Comparison of ENCODE assay signal across 8 cellular contexts in the genomic region with DNA sequence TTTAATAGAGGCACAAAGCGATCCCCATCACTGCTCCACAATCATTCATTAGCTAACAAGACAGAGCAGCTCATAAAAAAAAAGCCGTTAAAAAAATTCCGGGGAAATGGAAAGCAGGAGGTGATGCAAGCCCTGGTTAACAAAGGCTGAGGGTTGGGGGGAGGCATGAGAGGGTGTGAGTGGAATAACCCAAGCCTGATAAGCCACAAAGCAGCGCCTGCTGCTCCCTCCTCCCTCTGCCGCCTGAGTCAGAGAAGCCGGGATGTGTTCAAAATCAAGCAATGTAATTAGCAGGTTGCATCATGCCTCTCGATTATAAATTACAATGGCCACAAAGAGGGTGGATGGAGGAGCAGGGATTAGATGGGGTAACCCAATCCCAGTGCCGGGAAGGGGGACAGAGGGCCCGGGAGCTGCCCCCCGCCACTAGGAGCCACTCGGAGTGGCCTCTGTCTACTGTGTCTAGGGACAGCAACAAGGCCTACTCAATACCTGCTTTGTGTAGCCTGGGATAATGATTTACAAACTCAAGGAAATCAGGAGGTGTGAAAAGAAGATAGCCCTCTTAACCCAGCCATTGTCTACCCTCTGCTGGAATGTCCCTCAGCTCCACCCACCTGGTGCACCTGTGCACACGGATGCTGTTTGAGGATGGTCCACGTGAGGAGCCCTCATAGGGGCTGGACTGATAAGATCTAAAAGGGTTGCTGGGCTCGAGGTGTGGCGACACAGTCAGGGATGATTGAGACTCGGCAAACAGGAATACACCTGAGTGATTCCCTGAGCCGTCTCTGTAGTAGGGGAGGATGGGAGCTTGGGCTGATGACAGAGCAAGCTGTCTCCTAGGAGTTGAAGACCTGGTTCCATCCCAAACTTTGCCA.
DNase-seq lines count a peak whose midpoint lies in the region; ATAC-seq and TF ChIP-seq lines count a peak whose summit lies in the region.

No MANE protein-coding gene starts in this region.

- H3K36me3 ChIP-seq in right atrium auricular region (no peaks in the 10 kb centered on the region), thoracic aorta (no peaks in the 10 kb centered on the region), testis (ENCODE audit: low read depth, missing control alignments) (no peaks in the 10 kb centered on the region)

- DNase-seq in DMS153 treated with DMSO at 0.1 percent for 48 hours (lab: John Stamatoyannopoulos, UW; ENCODE audit: unreplicated experiment) (peak; percentile 42), NCI-H1048 (lab: John Stamatoyannopoulos, UW) (peak; percentile 24), SW480 (ENCODE audit: low spot score) (peak; percentile 98), right atrium auricular region (ENCODE audit: low spot score) (peak; percentile 83), thoracic aorta (ENCODE audit: low spot score) (no peak), testis (no peak)
- no peak for DNase-seq in activated effector memory CD4-positive, alpha-beta T cell treated with Interleukin-2 at 50 U/mL for 16 hours
- no peak for DNase-seq in activated CD4-positive, alpha-beta T cell treated with anti-CD3 and anti-CD28 coated beads for 1 hour

- WGBS in testis, 2 donors: 75 to 76% methylated on average over 17 of the region's 17 CpGs

- intact Hi-C loops in testis (cut with DNase I; ENCODE audit: low total_unique reads): no loop called here

- H3K4me1 ChIP-seq in right atrium auricular region (no peaks in the 10 kb centered on the region), thoracic aorta (ENCODE audit: control insufficient read depth in 1 of 2, low read depth in 2 of 2) (no peaks in the 10 kb centered on the region), testis (no peaks in the 10 kb centered on the region)

- no peak for TF ChIP-seq CTCF in right atrium auricular region (IDR thresholded peaks at IDR 0.05)
- TF ChIP-seq CTCF in thoracic aorta (IDR thresholded peaks at IDR 0.05): no peak
- no peak for TF ChIP-seq CTCF in testis (IDR thresholded peaks at IDR 0.05)

- no peak overlapping the region for H3K4me3 ChIP-seq in right atrium auricular region
- H3K4me3 ChIP-seq in thoracic aorta: no peak overlapping the region
- no peak overlapping the region for H3K4me3 ChIP-seq in testis

- H3K9me3 ChIP-seq in right atrium auricular region (no peaks in the 10 kb centered on the region), thoracic aorta (no peaks in the 10 kb centered on the region), testis (no peaks in the 10 kb centered on the region)

- ATAC-seq in thoracic aorta (ENCODE audit: insufficient number of reproducible peaks, low FRiP score, low read depth): peak; percentile 21

- H3K27ac ChIP-seq in right atrium auricular region (no peak overlapping the region), thoracic aorta (no peak overlapping the region), testis (no peak overlapping the region)

- TF ChIP-seq POLR2A in testis (IDR thresholded peaks at IDR 0.05): no peak

- H3K27me3 ChIP-seq in right atrium auricular region (no peaks in the 10 kb centered on the region), thoracic aorta (replicated peaks; ENCODE audit: insufficient read depth) (no peaks in the 10 kb centered on the region), testis (no peaks in the 10 kb centered on the region)

Comparison
In these comparisons a context has a peak if more than half of its experiments do, and no peak if none do; other contexts are left out.
1. DNase-seq: peak in DMS153 treated with DMSO at 0.1 percent for 48 hours (single experiment), NCI-H1048 (single experiment), SW480 (single experiment) and right atrium auricular region (single experiment); none in thoracic aorta (single experiment), activated effector memory CD4-positive, alpha-beta T cell treated with Interleukin-2 at 50 U/mL for 16 hours (single experiment), testis (single experiment) and activated CD4-positive, alpha-beta T cell treated with anti-CD3 and anti-CD28 coated beads for 1 hour (single experiment).